8 cellular contexts compared by ENCODE assay signal in genomic region chr1:47725732-47726495, GRCh38.
A peak's percentile ranks its signal among the peaks of the same experiment; 100 is the strongest.
DNase-seq lines count a peak whose midpoint lies in the region; ATAC-seq, FAIRE-seq and TF ChIP-seq lines count a peak whose summit lies in the region.

No MANE protein-coding gene starts in this region.

- WGBS in stomach, 5 donors, result 5 to 8% (median 7%) methylated on average over 25 of the region's 25 CpGs

- H3K9me3 ChIP-seq in NT2/D1 (ENCODE audit: insufficient read depth, low read length), result no peaks in the 10 kb centered on the region
- no peaks in the 10 kb centered on the region for H3K9me3 ChIP-seq in neural cell (ENCODE audit: low read length)
- no peaks in the 10 kb centered on the region for H3K9me3 ChIP-seq in stomach

- peak overlapping the region; percentile 27 for H3K9ac ChIP-seq in NT2/D1 (ENCODE audit: insufficient read length, low read depth)
- H3K9ac ChIP-seq in neural cell (ENCODE audit: low read length), result no peak overlapping the region

- H3K27ac ChIP-seq in neural cell (ENCODE audit: low read length) (no peak overlapping the region), stomach (no peak overlapping the region)

- H3K9me2 ChIP-seq in neural cell (ENCODE audit: insufficient read depth, low read length), result no peaks in the 10 kb centered on the region

- no peaks in the 10 kb centered on the region for H3K36me3 ChIP-seq in NT2/D1 (ENCODE audit: insufficient read depth, insufficient read length, low read length)
- H3K36me3 ChIP-seq in neural cell (ENCODE audit: insufficient read depth, low read length), result no peaks in the 10 kb centered on the region
- no peaks in the 10 kb centered on the region for H3K36me3 ChIP-seq in stomach

- H3K27me3 Mint-ChIP-seq in activated T-cell treated with anti-CD3 and anti-CD28 coated beads, Interleukin-2, amount 50 U/mL, for 4 hours (ENCODE audit: low read depth), result peaks cover 54% of the 10 kb centered on the region

- peak; percentile 57 for DNase-seq in D721Med (ENCODE audit: insufficient read length, low spot score)
- DNase-seq in HT-29 (ENCODE audit: low spot score), result peak; percentile 88
- DNase-seq in NT2/D1 (ENCODE audit: low read depth, low spot score), result peak; percentile 90
- peak; percentile 48 for DNase-seq in activated T-cell treated with anti-CD3 and anti-CD28 coated beads, Interleukin-2, amount 50 U/mL, for 4 hours
- DNase-seq in fibroblast of peridontal ligament (ENCODE audit: extremely low read depth), result peak; percentile 78
- DNase-seq in stomach, result peak; percentile 80

- peak overlapping the region; percentile 56 for H3K4me3 Mint-ChIP-seq in activated T-cell treated with anti-CD3 and anti-CD28 coated beads, Interleukin-2, amount 50 U/mL, for 4 hours

- no peaks in the 10 kb centered on the region for H3K9me3 Mint-ChIP-seq in activated T-cell treated with anti-CD3 and anti-CD28 coated beads, Interleukin-2, amount 50 U/mL, for 4 hours

- TF ChIP-seq EP300 in neural cell (conservative IDR thresholded peaks at IDR 0.05; ENCODE audit: poor library complexity, severe bottlenecking), result no peak
- TF ChIP-seq EP300 in stomach (IDR thresholded peaks at IDR 0.05), result no peak

- H3K27me3 ChIP-seq in NT2/D1 (ENCODE audit: insufficient read depth, insufficient read length) (peaks cover 68% of the 10 kb centered on the region), neural cell (ENCODE audit: insufficient read depth, low read depth, low read length) (peaks cover 69% of the 10 kb centered on the region), stomach (peaks cover 16 to 64% (median 36%) of the 10 kb centered on the region in 3 donors)

- H3K4me2 ChIP-seq in neural cell (ENCODE audit: low read length), result no peak overlapping the region

- H3K4me3 ChIP-seq in NT2/D1 (ENCODE audit: insufficient read length, low read depth), result peak overlapping the region; percentile 33
- peak overlapping the region; percentile 53 for H3K4me3 ChIP-seq in neural cell (ENCODE audit: low read length)
- peak overlapping the region in 3 of 4 donors; percentile 8 to 13 (median 13) for H3K4me3 ChIP-seq in stomach

- peaks cover 7% of the 10 kb centered on the region for H3K4me1 Mint-ChIP-seq in activated T-cell treated with anti-CD3 and anti-CD28 coated beads, Interleukin-2, amount 50 U/mL, for 4 hours (ENCODE audit: low read depth)

- H3F3A ChIP-seq in neural cell (ENCODE audit: insufficient read depth, low read length, poor library complexity, severe bottlenecking), result no peaks in the 10 kb centered on the region

- H3K36me3 Mint-ChIP-seq in activated T-cell treated with anti-CD3 and anti-CD28 coated beads, Interleukin-2, amount 50 U/mL, for 4 hours (ENCODE audit: insufficient read depth), result no peaks in the 10 kb centered on the region

- H3K79me2 ChIP-seq in neural cell (replicated peaks; ENCODE audit: insufficient read depth, low read length), result no peaks in the 10 kb centered on the region

- H3K4me1 ChIP-seq in NT2/D1 (ENCODE audit: insufficient read depth, insufficient read length) (peaks cover 10% of the 10 kb centered on the region), stomach (peaks cover 7 to 22% (median 18%) of the 10 kb centered on the region in 4 donors)

- no peak for TF ChIP-seq POLR2A in stomach (IDR thresholded peaks at IDR 0.05)

- ATAC-seq in GM21390 (IDR thresholded peaks at IDR 0.05; ENCODE audit: unreplicated experiment), result peak; percentile 95
- ATAC-seq in activated T-cell treated with anti-CD3 and anti-CD28 coated beads, Interleukin-2, amount 50 U/mL, for 4 hours, result peak; percentile 85 to 89

- no peaks in the 10 kb centered on the region for H4K20me1 ChIP-seq in neural cell (ENCODE audit: insufficient read depth)

- intact Hi-C loops in stomach (cut with DNase I; ENCODE audit: low total_unique reads), result loop anchor here (10.0 kb wide), 1 partner anchor 531 kb away; the partner anchor contains the start of gene PDZK1IP1

- H2AFZ ChIP-seq in neural cell (ENCODE audit: low read depth, low read length), result no peak overlapping the region

- peak; percentile 87 for TF ChIP-seq CTCF in D721Med (IDR thresholded peaks at IDR 0.05; ENCODE audit: insufficient read depth, missing control alignments)
- peak; percentile 94 for TF ChIP-seq CTCF in neural cell (IDR thresholded peaks at IDR 0.05; ENCODE audit: poor library complexity, severe bottlenecking)
- TF ChIP-seq CTCF in stomach (IDR thresholded peaks at IDR 0.05), result peak in 5 of 7 experiments; percentile 58 to 83 (median 81)

- TF ChIP-seq RAD21 in neural cell (conservative IDR thresholded peaks at IDR 0.05), result peak; percentile 90

- FAIRE-seq in D721Med (lab: Jason Lieb, UNC), result no peak

TF ChIP-seq in neural cell, 6 proteins besides CTCF, POLR2A, EP300 and RAD21:
- TF ChIP-seq SMC3 (conservative IDR thresholded peaks at IDR 0.05; ENCODE audit: poor library complexity) (peak; percentile 96), MXI1 (conservative IDR thresholded peaks at IDR 0.05; ENCODE audit: poor library complexity, severe bottlenecking) (no peak)
